12 cellular contexts compared by ENCODE assay signal in genomic region chr19:17966497-17967257, GRCh38. TPM values are rescaled to one million over a fixed set of nuclear protein-coding genes. Genes with fewer than 3 reads are reported as not detected.
A peak's percentile ranks its signal among the peaks of the same experiment; 100 is the strongest.
DNase-seq lines count a peak whose midpoint lies in the region; ATAC-seq and TF ChIP-seq lines count a peak whose summit lies in the region.
"Had no signal": no experiment of that assay in that cellular context is flagged by ENCODE, and none has a peak within 500 bp of the region (broad histone marks: within the 10 kb centered on the region; RNA-seq: fewer than 3 reads in every experiment).

TSS of gene KCNN1 (plus strand) at chr19:17967107. CDS start at chr19:17973889, 6,782 bp downstream.

- H3K27me3 ChIP-seq in CD8-positive, alpha-beta T cell (ENCODE audit: insufficient read depth, low read length) = peaks cover 10% of the 10 kb centered on the region
- no peaks in the 10 kb centered on the region for H3K27me3 ChIP-seq in HAP-1 (ENCODE audit: low read depth)
- peaks cover 0 to 28% (median 0%) of the 10 kb centered on the region in 45 donors for H3K27me3 ChIP-seq in dorsolateral prefrontal cortex
- H3K27me3 ChIP-seq in neuron (ENCODE audit: insufficient read depth, low read length) = no peaks in the 10 kb centered on the region
- peaks cover 60% of the 10 kb centered on the region in 2 experiments for H3K27me3 ChIP-seq in mesenchymal stem cell (ENCODE audit: control insufficient read depth in 1 of 2, insufficient read depth in 1 of 2, low read length in 2 of 2)

- H2AK5ac ChIP-seq in mesenchymal stem cell (ENCODE audit: low read length, severe bottlenecking) = no peak within 1 kb of the TSS

- no peak within 1 kb of the TSS for H4K8ac ChIP-seq in mesenchymal stem cell (ENCODE audit: low read length)

- H2BK120ac ChIP-seq in mesenchymal stem cell (ENCODE audit: low read depth, low read length) = no peak within 1 kb of the TSS

- no peak within 1 kb of the TSS for H3K14ac ChIP-seq in mesenchymal stem cell (ENCODE audit: low read length in 2 of 2)

- peaks cover 4% of the 10 kb centered on the region for H3K4me1 ChIP-seq in CD8-positive, alpha-beta T cell (ENCODE audit: insufficient read depth, low read length)
- H3K4me1 ChIP-seq in HAP-1 (no peaks in the 10 kb centered on the region; the same call in 1 of the 2 replicates), neuron (ENCODE audit: insufficient read depth, low read length) (peaks cover 21% of the 10 kb centered on the region), mesenchymal stem cell (ENCODE audit: control insufficient read depth, insufficient read depth, low read depth, low read length) (peaks cover 5% of the 10 kb centered on the region)

- H2AFZ ChIP-seq in neuron (ENCODE audit: low read depth, low read length) = no peak within 1 kb of the TSS
- H2AFZ ChIP-seq in mesenchymal stem cell (ENCODE audit: low read depth, low read length) = no peak within 1 kb of the TSS

- H3K4ac ChIP-seq in mesenchymal stem cell (ENCODE audit: low read depth in 1 of 2, low read length in 2 of 2) = no peak within 1 kb of the TSS

- peak; percentile 48 for ATAC-seq in CD8-positive, alpha-beta T cell
- no peak for ATAC-seq in HG03520 (IDR thresholded peaks at IDR 0.05; ENCODE audit: unreplicated experiment)

- H3K4me1 Mint-ChIP-seq in CD8-positive, alpha-beta T cell (ENCODE audit: low read depth) = peaks cover 5% of the 10 kb centered on the region

- no peaks in the 10 kb centered on the region for H3K9me3 Mint-ChIP-seq in CD8-positive, alpha-beta T cell
- H3K9me3 Mint-ChIP-seq: IgD-negative memory B cell had no signal

- POLR2A ChIA-PET in CD8-positive, alpha-beta T cell (lab: Charles Lee) = no interaction called here

- no peak within 1 kb of the TSS for H2BK12ac ChIP-seq in mesenchymal stem cell (ENCODE audit: low read length in 2 of 2)

- H2BK15ac ChIP-seq in mesenchymal stem cell (ENCODE audit: low read depth, poor library complexity, severe bottlenecking) = no peak within 1 kb of the TSS

- H3K4me3 Mint-ChIP-seq in CD8-positive, alpha-beta T cell = peak within 1 kb of the TSS; percentile 70

- H3K27ac Mint-ChIP-seq in CD8-positive, alpha-beta T cell = no peak within 1 kb of the TSS
- H3K27ac Mint-ChIP-seq: IgD-negative memory B cell had no signal

- TF ChIP-seq CTCF in CD8-positive, alpha-beta T cell (IDR thresholded peaks at IDR 0.05) = no peak
- no peak for TF ChIP-seq CTCF in dorsolateral prefrontal cortex (IDR thresholded peaks at IDR 0.05 in 54 of 56, conservative IDR thresholded peaks at IDR 0.05 in 2 of 56; ENCODE audit: low read depth in 1 of 56, partially characterized antibody in 56 of 56)

- H3K4me3 ChIP-seq in CD8-positive, alpha-beta T cell (ENCODE audit: low read depth, low read length) = no peak within 1 kb of the TSS
- H3K4me3 ChIP-seq in HAP-1 = peak within 1 kb of the TSS; percentile 43
- H3K4me3 ChIP-seq in dorsolateral prefrontal cortex = peak within 1 kb of the TSS; percentile 18 to 74 (median 61)
- H3K4me3 ChIP-seq in neuron (ENCODE audit: low read length) = peak within 1 kb of the TSS; percentile 54
- H3K4me3 ChIP-seq in mesenchymal stem cell (ENCODE audit: insufficient read depth in 1 of 2, low read depth in 1 of 2, low read length in 2 of 2) = no peak within 1 kb of the TSS

- H3K9ac ChIP-seq in mesenchymal stem cell (ENCODE audit: low read length) = no peak within 1 kb of the TSS

- H3K27ac ChIP-seq in CD8-positive, alpha-beta T cell (ENCODE audit: low read depth, low read length) = no peak within 1 kb of the TSS
- H3K27ac ChIP-seq in dorsolateral prefrontal cortex (peak within 1 kb of the TSS in 2 of 59 donors; percentile 28 to 48), mesenchymal stem cell (ENCODE audit: low read length, poor library complexity, severe bottlenecking) (no peak within 1 kb of the TSS)

- no peak within 1 kb of the TSS for H3K18ac ChIP-seq in mesenchymal stem cell (ENCODE audit: low read depth in 1 of 2, low read length in 2 of 2)

- no peaks in the 10 kb centered on the region for H3K36me3 Mint-ChIP-seq in CD8-positive, alpha-beta T cell

- no peaks in the 10 kb centered on the region for H3K36me3 ChIP-seq in CD8-positive, alpha-beta T cell (ENCODE audit: insufficient read depth, low read length)
- H3K36me3 ChIP-seq in HAP-1 (replicated peaks) (no peaks in the 10 kb centered on the region), neuron (ENCODE audit: insufficient read depth, low read length) (peaks cover 8% of the 10 kb centered on the region), mesenchymal stem cell (ENCODE audit: control insufficient read depth in 1 of 2, insufficient read depth in 2 of 2, low read depth in 1 of 2, low read length in 2 of 2) (no peaks in the 10 kb centered on the region)

- CTCF ChIA-PET in CD8-positive, alpha-beta T cell (lab: Charles Lee) = interaction anchor here (0.9 to 1.5 kb wide), 3 partner anchors 11 to 28 kb away, joined by 3 to 5 read pairs (median 3); no protein-coding TSS in a partner anchor

- 28% methylated on average over 16 of the region's 60 CpGs for WGBS in mesenchymal stem cell

- intact Hi-C loops in CD8-positive, alpha-beta T cell (cut with DNase I, micrococcal nuclease) = no loop called here
- intact Hi-C loops in dorsolateral prefrontal cortex (cut with DNase I) = no loop called here

- peaks cover 39% of the 10 kb centered on the region for H3K27me3 Mint-ChIP-seq in CD8-positive, alpha-beta T cell (ENCODE audit: low read depth)

- no peak within 1 kb of the TSS for H3K4me2 ChIP-seq in mesenchymal stem cell (ENCODE audit: low read length, poor library complexity, severe bottlenecking)

- H3K79me1 ChIP-seq in mesenchymal stem cell (replicated peaks; ENCODE audit: low read length, poor library complexity, severe bottlenecking) = no peaks in the 10 kb centered on the region

- no peak within 1 kb of the TSS for H4K91ac ChIP-seq in mesenchymal stem cell (ENCODE audit: low read length)

- peak in 1 of 7 experiments; percentile 14 for DNase-seq in CD8-positive, alpha-beta T cell
- DNase-seq in HAP-1 (ENCODE audit: low spot score in 2 of 2) = peak; percentile 44 to 80
- peak in 3 of 10 donors; percentile 43 to 68 (median 49) for DNase-seq in dorsolateral prefrontal cortex
- no peak for DNase-seq in NOMO-1 treated with dmso at 0.1 percent for 144 hours (lab: John Stamatoyannopoulos, UW; ENCODE audit: unreplicated experiment)
- no peak for DNase-seq in SK-N-DZ (ENCODE audit: low spot score)
- no peak for DNase-seq in mesenchymal stem cell
- DNase-seq: activated CD8-positive, alpha-beta memory T cell treated with anti-CD3 and anti-CD28 coated beads, Interleukin-2, amount 50 U/mL, for 48 hours; mammary epithelial cell; stimulated activated CD4-positive, alpha-beta T cell treated with anti-CD3 and anti-CD28 coated beads, Interleukin-4, amount 100 ng/mL, for 4 hours had no signal

- H3K9me3 ChIP-seq in CD8-positive, alpha-beta T cell (ENCODE audit: low read length) = no peaks in the 10 kb centered on the region
- H3K9me3 ChIP-seq in HAP-1 = no peaks in the 10 kb centered on the region
- no peaks in the 10 kb centered on the region for H3K9me3 ChIP-seq in neuron (ENCODE audit: low read length)
- H3K9me3 ChIP-seq in mesenchymal stem cell (ENCODE audit: control insufficient read depth, low read length) = no peaks in the 10 kb centered on the region

- in situ Hi-C loops in HAP-1 (cut with MboI; ENCODE audit: low sequenced_read_pairs) = no loop called here

- H2BK5ac ChIP-seq in mesenchymal stem cell (ENCODE audit: low read depth, low read length, poor library complexity, severe bottlenecking) = no peak within 1 kb of the TSS

- H3K23ac ChIP-seq in mesenchymal stem cell (ENCODE audit: low read length in 2 of 2) = peak within 1 kb of the TSS in 1 of 2 experiments; percentile 17

RNA-seq across cellular contexts. Expression of gene KCNN1, which starts in this region (rescaled TPM):
- not detected for total RNA-seq in CD8-positive, alpha-beta T cell
- 100 to 1,000 TPM in 5 of 120 experiments, 10 to 100 TPM in 115; 21.3 to 177 (median 74.4) TPM for total RNA-seq in dorsolateral prefrontal cortex
- polyA plus RNA-seq in SK-N-DZ (2014; cell fraction: cytosol; rRNA removed) = 12.7 and 14.1 TPM in 2 replicates
- polyA plus RNA-seq in SK-N-DZ (2014; cell fraction: nucleus; rRNA removed) = 10.7 and 17.0 TPM in 2 replicates
- 0.12 TPM for polyA plus RNA-seq in mesenchymal stem cell (2013, experiment 1 of 2)
- 0.15 TPM for polyA plus RNA-seq in mesenchymal stem cell (2013, experiment 2 of 2)
- polyA plus RNA-seq: IgD-negative memory B cell had no signal

Comparison
In these comparisons a context has a peak if more than half of its experiments do, and no peak if none do; other contexts are left out.
1. RNA of gene KCNN1 (total RNA-seq): 21.3 to 177 TPM in dorsolateral prefrontal cortex; not detected in CD8-positive, alpha-beta T cell; every median in the first group is over 10 times any median in the second.
2. Peak in ATAC-seq in CD8-positive, alpha-beta T cell; RNA of the gene not detected or under 1 TPM.
3. DNase-seq: peak in HAP-1 (2 of 2); none in NOMO-1 treated with dmso at 0.1 percent for 144 hours (single experiment), SK-N-DZ (single experiment) and mesenchymal stem cell (single experiment).
4. H3K4me3 ChIP-seq: peak in HAP-1 (single experiment), dorsolateral prefrontal cortex (59 of 59) and neuron (single experiment); none in CD8-positive, alpha-beta T cell (single experiment) and mesenchymal stem cell (0 of 2).